ENCODE assay signal across 8 cellular contexts in genomic region chr2:16613475-16613874, GRCh38.
DNase-seq lines count a peak whose midpoint lies in the region; ATAC-seq and TF ChIP-seq lines count a peak whose summit lies in the region.

No MANE protein-coding gene starts in this region.

- peak; percentile 33 for TF ChIP-seq CTCF in cardiac fibroblast (IDR thresholded peaks at IDR 0.05; ENCODE audit: low read depth, low read length)

- peak; percentile 30 for DNase-seq in NCI-H345 (lab: John Stamatoyannopoulos, UW)
- peak; percentile 49 to 52 for DNase-seq in cardiac fibroblast (ENCODE audit: low read depth in 2 of 2)
- DNase-seq in pons (ENCODE audit: low spot score): peak; percentile 37
- DNase-seq in GM19240 (ENCODE audit: insufficient read length, low spot score): no peak
- DNase-seq in effector memory CD4-positive, alpha-beta T cell: no peak
- no peak for DNase-seq in retina
- DNase-seq in activated CD4-positive, alpha-beta T cell treated with anti-CD3 and anti-CD28 coated beads for 1 hour: no peak

- H3K27me3 ChIP-seq in effector memory CD4-positive, alpha-beta T cell (replicated peaks; ENCODE audit: control insufficient read depth, insufficient read depth, low read length, poor library complexity, severe bottlenecking): no peaks in the 10 kb centered on the region

- no peaks in the 10 kb centered on the region for H3K9me3 ChIP-seq in effector memory CD4-positive, alpha-beta T cell (ENCODE audit: control insufficient read depth, low read length)

- no peaks in the 10 kb centered on the region for H3K36me3 ChIP-seq in effector memory CD4-positive, alpha-beta T cell (ENCODE audit: control insufficient read depth, insufficient read depth, low read length)

- H3K4me1 ChIP-seq in effector memory CD4-positive, alpha-beta T cell (ENCODE audit: control insufficient read depth, insufficient read depth, low read length, poor library complexity, severe bottlenecking): no peaks in the 10 kb centered on the region

- no peak overlapping the region for H3K4me3 ChIP-seq in cardiac fibroblast (replicated peaks in 1 of 2; ENCODE audit: low read depth in 2 of 2, low read length in 2 of 2)
- H3K4me3 ChIP-seq in effector memory CD4-positive, alpha-beta T cell (ENCODE audit: insufficient read depth, low read depth, low read length, poor library complexity, severe bottlenecking): no peak overlapping the region

- peak; percentile 31 for ATAC-seq in GM21367 (IDR thresholded peaks at IDR 0.05; ENCODE audit: unreplicated experiment)

- H3K27ac ChIP-seq in effector memory CD4-positive, alpha-beta T cell (ENCODE audit: insufficient read depth, low read length, poor library complexity, severe bottlenecking): no peak overlapping the region

Comparison
In these comparisons a context has a peak if more than half of its experiments do, and no peak if none do; other contexts are left out.
1. DNase-seq: peak in NCI-H345 (single experiment), cardiac fibroblast (2 of 2) and pons (single experiment); none in GM19240 (single experiment), effector memory CD4-positive, alpha-beta T cell (0 of 3), retina (single experiment) and activated CD4-positive, alpha-beta T cell treated with anti-CD3 and anti-CD28 coated beads for 1 hour (single experiment).